Comparison of ENCODE assay signal across 22 cellular contexts in the genomic region with DNA sequence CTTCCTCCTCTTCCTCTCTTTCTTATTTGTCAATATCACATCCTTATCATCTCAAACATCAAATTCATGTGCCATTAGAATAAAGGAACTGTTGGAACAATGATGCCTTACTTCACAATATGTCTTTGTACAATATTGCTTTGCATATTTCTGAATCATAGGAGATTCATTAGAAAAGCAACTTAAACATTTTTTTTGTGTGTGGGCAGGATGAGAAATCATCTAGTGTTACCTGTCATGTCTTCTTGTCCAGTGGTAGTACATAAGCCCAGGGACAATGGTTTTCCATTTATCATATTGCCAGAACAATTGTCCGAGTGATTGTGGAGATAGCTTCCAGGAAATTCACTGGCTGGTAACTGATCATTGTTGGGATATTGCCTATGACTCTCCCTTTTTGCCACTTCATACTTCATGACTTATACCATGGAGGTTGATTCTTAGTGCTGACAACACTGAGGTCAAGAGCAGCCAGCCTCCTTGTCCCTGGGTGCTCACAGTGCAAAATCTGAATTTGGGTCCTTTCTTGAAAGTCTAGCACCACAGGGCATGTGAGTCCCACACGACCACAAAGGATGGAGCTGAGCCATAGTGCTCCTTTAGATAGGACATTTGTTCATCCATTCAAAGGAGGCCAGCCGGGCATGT.
DNase-seq lines count a peak whose midpoint lies in the region; ATAC-seq and TF ChIP-seq lines count a peak whose summit lies in the region.
"Had no signal": no experiment of that assay in that cellular context is flagged by ENCODE, and none has a peak within 500 bp of the region (broad histone marks: within the 10 kb centered on the region; RNA-seq: fewer than 3 reads in every experiment).

No MANE protein-coding gene starts in this region.

- no peaks in the 10 kb centered on the region for H3K9me2 ChIP-seq in PC-3 (replicated peaks; ENCODE audit: low read length)

- DNase-seq in left ventricle myocardium inferior (no peak), Right ventricle myocardium superior (no peak), PC-3 (peak; percentile 19), epithelial cell of esophagus (ENCODE audit: low read depth) (peak; percentile 36), NCI-H1417 treated with DMSO at 0.1 percent for 48 hours (lab: John Stamatoyannopoulos, UW) (no peak)
- DNase-seq: BE2C; CD4-positive, alpha-beta T cell; DND-41; H7; IMR-90; NCI-H1105; NCI-H2081; NCI-H2171; NCI-H345; NCI-H524; NCI-H82 had no signal

- peak overlapping the region; percentile 51; the same call in 1 of the 2 replicates for H3K4me2 ChIP-seq in PC-3 (ENCODE audit: low read length)
- H3K4me2 ChIP-seq: A549, KMS-11 had no signal

- POLR2A ChIA-PET in PC-3 (lab: Charles Lee; ENCODE audit: unreplicated experiment) = no interaction called here

- no TSS peak for BruUV-seq in PC-3 (replicated peaks; lab: Mats Ljungman, UMichigan)

- no peaks in the 10 kb centered on the region for H3K79me2 ChIP-seq in PC-3 (ENCODE audit: low read length)

- intact Hi-C loops in left ventricle myocardium inferior (cut with micrococcal nuclease) (no loop called here), Right ventricle myocardium superior (cut with DNase I) (no loop called here), PC-3 (cut with micrococcal nuclease) (loop anchor here (5.0 to 10.0 kb wide), 5 partner anchors 80 to 540 kb away; a partner anchor contains a TSS)

- H3K4me3 ChIP-seq in left ventricle myocardium inferior = no peak overlapping the region
- H3K4me3 ChIP-seq in PC-3 (ENCODE audit: low read length) = no peak overlapping the region
- H3K4me3 ChIP-seq in epithelial cell of esophagus (ENCODE audit: low read length) = no peak overlapping the region
- H3K4me3 ChIP-seq: A549, GM12878, SJSA1 had no signal

- no peaks in the 10 kb centered on the region for H3K27me3 ChIP-seq in left ventricle myocardium inferior (ENCODE audit: low read depth)
- no peaks in the 10 kb centered on the region for H3K27me3 ChIP-seq in PC-3 (ENCODE audit: low read length)
- H3K27me3 ChIP-seq: BE2C, SJSA1 had no signal

- CTCF ChIA-PET in PC-3 (lab: Charles Lee) = no interaction called here

- peaks cover 6% of the 10 kb centered on the region for H3F3A ChIP-seq in PC-3 (ENCODE audit: low read length, unreplicated experiment)

- H3K27ac ChIP-seq in left ventricle myocardium inferior (replicated peaks) = peak overlapping the region; percentile 44
- peak overlapping the region; percentile 85 for H3K27ac ChIP-seq in PC-3 (ENCODE audit: low read length)
- H3K27ac ChIP-seq: A549, KMS-11, SJSA1 had no signal

- no peaks in the 10 kb centered on the region for H4K20me1 ChIP-seq in PC-3 (ENCODE audit: low read length)

- ATAC-seq in Right ventricle myocardium superior (ENCODE audit: poor library complexity) (no peak), PC-3 (no peak), HG03520 (IDR thresholded peaks at IDR 0.05; ENCODE audit: unreplicated experiment) (no peak), HG03439 (IDR thresholded peaks at IDR 0.05; ENCODE audit: unreplicated experiment) (no peak)
- ATAC-seq: A549 had no signal

- no peaks in the 10 kb centered on the region for H3K4me1 ChIP-seq in left ventricle myocardium inferior
- H3K4me1 ChIP-seq in PC-3 (ENCODE audit: insufficient read depth, low read length) = peaks cover 29% of the 10 kb centered on the region
- H3K4me1 ChIP-seq: BE2C, SJSA1 had no signal

- H3K9ac ChIP-seq in PC-3 (ENCODE audit: low read length) = no peak overlapping the region
- H3K9ac ChIP-seq: KMS-11 had no signal

- TF ChIP-seq CTCF in left ventricle myocardium inferior (IDR thresholded peaks at IDR 0.05; ENCODE audit: borderline replicate concordance) = no peak
- TF ChIP-seq CTCF in PC-3 (conservative IDR thresholded peaks at IDR 0.05; ENCODE audit: low read depth, low read length) = no peak
- TF ChIP-seq CTCF in epithelial cell of esophagus (IDR thresholded peaks at IDR 0.05; ENCODE audit: insufficient read depth, low read depth, low read length, missing control alignments) = no peak

- H3K36me3 ChIP-seq in left ventricle myocardium inferior (no peaks in the 10 kb centered on the region), PC-3 (ENCODE audit: low read depth, low read length) (no peaks in the 10 kb centered on the region)
- H3K36me3 ChIP-seq: BE2C, SJSA1 had no signal

- no peak overlapping the region for H2AFZ ChIP-seq in PC-3 (ENCODE audit: low read length)

- no peaks in the 10 kb centered on the region for H3K9me3 ChIP-seq in left ventricle myocardium inferior (replicated peaks)
- H3K9me3 ChIP-seq in PC-3 (ENCODE audit: low read length) = no peaks in the 10 kb centered on the region
- H3K9me3 ChIP-seq: A549, BE2C, SJSA1 had no signal

Comparison
In these comparisons a context has a peak if more than half of its experiments do, and no peak if none do; other contexts are left out.
1. DNase-seq: peak in PC-3 (single experiment) and epithelial cell of esophagus (single experiment); none in left ventricle myocardium inferior (single experiment), Right ventricle myocardium superior (single experiment) and NCI-H1417 treated with DMSO at 0.1 percent for 48 hours (single experiment).